Comparison of ENCODE assay signal across 30 cellular contexts in genomic region chr4:93394488-93395185, GRCh38.
DNase-seq lines count a peak whose midpoint lies in the region; ATAC-seq and TF ChIP-seq lines count a peak whose summit lies in the region.
"Had no signal": no experiment of that assay in that cellular context is flagged by ENCODE, and none has a peak within 500 bp of the region (broad histone marks: within the 10 kb centered on the region; RNA-seq: fewer than 3 reads in every experiment).

No MANE protein-coding gene starts in this region.

- ATAC-seq in HG02798 (IDR thresholded peaks at IDR 0.05; ENCODE audit: poor library complexity, unreplicated experiment) (no peak), HG02610 (IDR thresholded peaks at IDR 0.05; ENCODE audit: unreplicated experiment) (no peak)
- ATAC-seq: activated CD4-positive, alpha-beta T cell treated with anti-CD3 and anti-CD28 coated beads for 36 hours; activated CD8-positive, alpha-beta T cell treated with anti-CD3 and anti-CD28 coated beads, Interleukin-2, amount 10 ng/mL, durations not matched to agents 7 days and 5 days; body of pancreas; stimulated activated effector memory CD8-positive, alpha-beta T cell treated with anti-CD3 and anti-CD28 coated beads, Interleukin-12 subunit alpha, Interleukin-12 subunit beta, amount 100 ng/mL, for 72 hours; upper lobe of right lung had no signal

- intact Hi-C loops in ascending aorta (cut with DNase I), result no loop called here

- no peak overlapping the region for H3K4me2 ChIP-seq in MM.1S (ENCODE audit: low read depth, low read length)

- no peaks in the 10 kb centered on the region for H3F3A ChIP-seq in MM.1S (ENCODE audit: insufficient read depth, low read length)

- H2AFZ ChIP-seq in MM.1S (ENCODE audit: low read length), result no peak overlapping the region

- no peaks in the 10 kb centered on the region for H3K9me2 ChIP-seq in MM.1S (replicated peaks; ENCODE audit: insufficient read depth, low read length)

- H3K27ac ChIP-seq in MM.1S (ENCODE audit: low read length), result no peak overlapping the region
- H3K27ac ChIP-seq in ascending aorta, result no peak overlapping the region
- H3K27ac ChIP-seq: body of pancreas, pancreas, right atrium auricular region, SK-N-MC, upper lobe of right lung had no signal

- TF ChIP-seq CTCF in epithelial cell of esophagus (IDR thresholded peaks at IDR 0.05; ENCODE audit: insufficient read depth, low read depth, low read length, missing control alignments), result no peak
- no peak for TF ChIP-seq CTCF in MM.1S (IDR thresholded peaks at IDR 0.05; ENCODE audit: low read length)
- TF ChIP-seq CTCF in ascending aorta (IDR thresholded peaks at IDR 0.05), result no peak

- H3K9me3 ChIP-seq in MM.1S (replicated peaks; ENCODE audit: insufficient read depth, low read length), result no peaks in the 10 kb centered on the region
- no peaks in the 10 kb centered on the region for H3K9me3 ChIP-seq in ascending aorta
- H3K9me3 ChIP-seq: body of pancreas, Caco-2, pancreas, right atrium auricular region, upper lobe of right lung had no signal

- H3K36me3 ChIP-seq in MM.1S (replicated peaks; ENCODE audit: insufficient read depth, low read length) (no peaks in the 10 kb centered on the region), ascending aorta (no peaks in the 10 kb centered on the region)
- H3K36me3 ChIP-seq: pancreas, right atrium auricular region, upper lobe of right lung had no signal

- no peaks in the 10 kb centered on the region for H3K27me3 ChIP-seq in MM.1S (replicated peaks; ENCODE audit: insufficient read depth, low read length)
- no peaks in the 10 kb centered on the region for H3K27me3 ChIP-seq in ascending aorta
- H3K27me3 ChIP-seq: body of pancreas, pancreas, right atrium auricular region, upper lobe of right lung had no signal

- no peaks in the 10 kb centered on the region for H3K4me1 ChIP-seq in MM.1S (ENCODE audit: low read length)
- H3K4me1 ChIP-seq in ascending aorta, result no peaks in the 10 kb centered on the region
- H3K4me1 ChIP-seq: body of pancreas, Caco-2, pancreas, right atrium auricular region, upper lobe of right lung had no signal

- no peak overlapping the region for H3K9ac ChIP-seq in MM.1S (ENCODE audit: low read length)

- no peaks in the 10 kb centered on the region for H4K20me1 ChIP-seq in MM.1S (ENCODE audit: insufficient read depth, low read length)

- H3K4me3 ChIP-seq in epithelial cell of esophagus (ENCODE audit: low read length) (no peak overlapping the region), MM.1S (ENCODE audit: low read length) (no peak overlapping the region), ascending aorta (no peak overlapping the region)
- H3K4me3 ChIP-seq: body of pancreas, pancreas, right atrium auricular region, SK-N-MC, upper lobe of right lung had no signal

- no peaks in the 10 kb centered on the region for H3K79me2 ChIP-seq in MM.1S (ENCODE audit: low read length)

- DNase-seq in HS-5 (ENCODE audit: low read depth) (peak; percentile 57), amniotic epithelial cell (ENCODE audit: low read depth) (peak; percentile 54), epithelial cell of esophagus (ENCODE audit: low read depth) (peak; percentile 2), iris pigment epithelial cell (ENCODE audit: low read depth) (peak; percentile 56), MM.1S (no peak), ascending aorta (ENCODE audit: low spot score in 2 of 2) (no peak)
- DNase-seq: activated CD4-positive, alpha-beta T cell treated with anti-CD3 and anti-CD28 coated beads for 36 hours; activated CD8-positive, alpha-beta T cell treated with anti-CD3 and anti-CD28 coated beads, Interleukin-2, amount 10 ng/mL, durations not matched to agents 7 days and 5 days; activated effector memory CD4-positive, alpha-beta T cell treated with Interleukin-2 at 50 U/mL for 16 hours; body of pancreas; C1 segment of cervical spinal cord; Caco-2; effector memory CD4-positive, alpha-beta T cell; GDM1; H7; KBM-7; NCI-H1417 treated with DMSO at 0.1 percent for 48 hours; NCI-H2081 treated with DMSO at 0.1 percent for 48 hours; NCI-H345; NCI-H748 treated with DMSO at 0.1 percent for 48 hours; nephron progenitor cell; pancreas; RPMI8226; stimulated activated CD4-positive, alpha-beta T cell treated with anti-CD3 and anti-CD28 coated beads, Interleukin-4, amount 100 ng/mL, for 24 hours; upper lobe of right lung had no signal

Comparison
In these comparisons a context has a peak if more than half of its experiments do, and no peak if none do; other contexts are left out.
1. DNase-seq: peak in HS-5 (single experiment), amniotic epithelial cell (single experiment), epithelial cell of esophagus (single experiment) and iris pigment epithelial cell (single experiment); none in MM.1S (single experiment) and ascending aorta (0 of 2).